8 cellular contexts compared by ENCODE assay signal in the genomic region with DNA sequence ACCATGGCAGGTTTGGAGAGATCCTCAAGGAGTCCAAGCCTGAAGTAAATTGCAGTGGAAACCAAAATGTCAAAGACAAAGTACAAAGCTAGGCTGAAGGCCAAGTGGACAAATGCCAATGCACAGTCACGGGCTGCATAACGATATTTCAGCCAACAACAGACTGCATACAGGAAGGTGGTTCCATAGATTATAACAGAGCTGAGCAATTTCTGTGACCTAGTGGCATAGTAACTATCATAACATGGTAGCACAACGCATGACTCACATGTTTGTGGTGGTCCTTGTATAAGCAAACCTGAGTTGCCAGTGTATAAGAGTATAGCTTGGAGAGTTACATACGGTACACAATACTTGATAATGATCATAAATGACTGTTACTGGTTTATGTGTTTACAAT.
DNase-seq lines count a peak whose midpoint lies in the region; ATAC-seq, FAIRE-seq and TF ChIP-seq lines count a peak whose summit lies in the region.
"Not testable (repeated sequence)": the region's sequence is repeated elsewhere in the genome, so short reads cannot be mapped to it uniquely, and the experiment has no call there.

No MANE protein-coding gene starts in this region.

- not testable (repeated sequence) for H3K27ac Mint-ChIP-seq in activated naive CD4-positive, alpha-beta T cell treated with anti-CD3 and anti-CD28 coated beads, Interleukin-2, amount 50 U/mL, for 72 hours

- H3K4me3 ChIP-seq in cardiac fibroblast (replicated peaks in 1 of 2; ENCODE audit: low read depth in 2 of 2, low read length in 2 of 2) = not testable (repeated sequence)

- FAIRE-seq in HTR-8/SVneo (lab: Jason Lieb, UNC) = peak; percentile 13

- not testable (repeated sequence) for H3K9me3 Mint-ChIP-seq in activated naive CD4-positive, alpha-beta T cell treated with anti-CD3 and anti-CD28 coated beads, Interleukin-2, amount 50 U/mL, for 72 hours

- in situ Hi-C loops in SK-MEL-5 (cut with HindIII; ENCODE audit: low pct_unique_long_range_greater_than_20kb, low sequenced_read_pairs) = not testable (repeated sequence)

- H3K36me3 Mint-ChIP-seq in activated naive CD4-positive, alpha-beta T cell treated with anti-CD3 and anti-CD28 coated beads, Interleukin-2, amount 50 U/mL, for 72 hours = not testable (repeated sequence)

- not testable (repeated sequence) for TF ChIP-seq CTCF in cardiac fibroblast (IDR thresholded peaks at IDR 0.05; ENCODE audit: low read depth, low read length)

- peak; percentile 47 for DNase-seq in DMS53 (lab: John Stamatoyannopoulos, UW)
- DNase-seq in HTR-8/SVneo (ENCODE audit: insufficient read length, low spot score); activated naive CD4-positive, alpha-beta T cell treated with anti-CD3 and anti-CD28 coated beads, Interleukin-2, amount 50 U/mL, for 72 hours (ENCODE audit: low spot score in 2 of 2): not testable (repeated sequence)
- peak; percentile 89 for DNase-seq in SK-MEL-5 (ENCODE audit: low read depth, low spot score)
- DNase-seq in cardiac fibroblast (ENCODE audit: low read depth in 2 of 2) = peak; percentile 77 to 90
- DNase-seq in fibroblast of the conjunctiva (ENCODE audit: low read depth) = peak; percentile 41
- peak; percentile 94 to 97 for DNase-seq in lung microvascular endothelial cell (ENCODE audit: low read depth in 2 of 2)
- peak; percentile 20 for DNase-seq in smooth muscle cell of the brain vasculature (ENCODE audit: low read depth, low spot score)

- peak; percentile 39 to 77 for ATAC-seq in activated naive CD4-positive, alpha-beta T cell treated with anti-CD3 and anti-CD28 coated beads, Interleukin-2, amount 50 U/mL, for 72 hours
